Comparison of ENCODE assay signal across 9 cellular contexts in the genomic region with DNA sequence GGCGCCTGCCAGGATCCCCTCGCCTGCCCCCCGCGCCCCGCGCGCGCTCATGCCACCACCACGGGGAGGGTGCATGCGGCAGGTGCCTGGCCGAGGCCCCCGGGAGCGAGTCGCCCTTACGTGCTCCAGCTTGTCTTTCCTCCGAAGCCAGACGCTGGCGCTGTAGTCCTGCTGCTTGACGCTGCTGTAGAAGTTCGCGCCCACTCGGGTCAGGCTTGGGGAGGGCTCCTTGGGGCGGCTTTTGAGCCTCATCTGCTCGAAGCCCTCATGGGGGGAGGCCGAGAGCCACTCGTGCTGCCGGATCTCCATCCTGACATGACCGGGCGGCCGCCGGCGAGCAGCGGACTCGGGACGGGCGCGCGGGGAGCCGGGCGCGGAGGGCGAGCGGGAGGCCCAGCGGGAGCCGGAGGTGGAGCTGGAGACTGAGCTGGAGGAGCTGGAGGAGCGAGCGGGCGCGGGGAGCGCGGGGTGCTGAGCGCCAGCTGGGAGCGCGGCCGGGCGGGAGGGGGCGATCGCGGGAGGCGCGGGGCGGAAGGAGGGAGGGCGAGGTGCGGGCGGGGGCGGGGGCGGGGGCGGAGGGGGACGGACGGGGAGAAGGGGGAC. TPM values are rescaled to one million over a fixed set of nuclear protein-coding genes. Genes with fewer than 3 reads are reported as not detected.
DNase-seq lines count a peak whose midpoint lies in the region; ATAC-seq and TF ChIP-seq lines count a peak whose summit lies in the region.
"Had no signal": no experiment of that assay in that cellular context is flagged by ENCODE, and none has a peak within 500 bp of the region (broad histone marks: within the 10 kb centered on the region; RNA-seq: fewer than 3 reads in every experiment).

No MANE protein-coding gene starts in this region.

- POLR2A ChIA-PET in RWPE1 (lab: Yijun Ruan, JAX; ENCODE audit: low non-redundant PET): no interaction called here

- CTCF ChIA-PET in RWPE1 (lab: Yijun Ruan, JAX): no interaction called here

- H3K4me1 ChIP-seq in heart left ventricle (peaks cover 0 to 24% (median 3%) of the 10 kb centered on the region in 12 donors), esophagus muscularis mucosa (peaks cover 13 to 24% (median 19%) of the 10 kb centered on the region in 4 donors), neuron (ENCODE audit: insufficient read depth, low read length) (peaks cover 11% of the 10 kb centered on the region)

- H3K27ac ChIP-seq in heart left ventricle: no peak overlapping the region
- H3K27ac ChIP-seq in RWPE1: no peak overlapping the region
- no peak overlapping the region for H3K27ac ChIP-seq in esophagus muscularis mucosa (replicated peaks in 1 of 4)

- H2AFZ ChIP-seq in neuron (ENCODE audit: low read depth, low read length): peak overlapping the region; percentile 86

- DNase-seq in heart left ventricle (peak; percentile 11 to 61 (median 26)), cardiac septum (ENCODE audit: low spot score) (no peak), RWPE1 (ENCODE audit: low spot score) (peak; percentile 54), esophagus muscularis mucosa (ENCODE audit: extremely low spot score) (no peak), Kasumi-1 (lab: John Stamatoyannopoulos, UW) (no peak), KG1 (lab: John Stamatoyannopoulos, UW) (no peak)

- H3K4me3 ChIP-seq in heart left ventricle (peak overlapping the region in 11 of 12 donors; percentile 14 to 60 (median 46)), esophagus muscularis mucosa (peak overlapping the region; percentile 42 to 57 (median 50)), neuron (ENCODE audit: low read length) (peak overlapping the region; percentile 57)

- no peaks in the 10 kb centered on the region for H3K9me3 ChIP-seq in heart left ventricle
- no peaks in the 10 kb centered on the region for H3K9me3 ChIP-seq in esophagus muscularis mucosa
- no peaks in the 10 kb centered on the region for H3K9me3 ChIP-seq in neuron (ENCODE audit: low read length)

- peak in 3 of 4 donors; percentile 54 to 75 (median 55) for ATAC-seq in heart left ventricle
- ATAC-seq in GM19452 (IDR thresholded peaks at IDR 0.05; ENCODE audit: unreplicated experiment): no peak

- intact Hi-C loops in heart left ventricle (cut with DNase I): no loop called here
- intact Hi-C loops in cardiac septum (cut with DNase I): no loop called here
- intact Hi-C loops in esophagus muscularis mucosa (cut with DNase I): no loop called here

- H3K27me3 ChIP-seq in heart left ventricle: peaks cover 6 to 56% (median 35%) of the 10 kb centered on the region in 9 donors
- peaks cover 0 to 71% (median 24%) of the 10 kb centered on the region in 4 donors for H3K27me3 ChIP-seq in esophagus muscularis mucosa
- H3K27me3 ChIP-seq in neuron (ENCODE audit: insufficient read depth, low read length): peaks cover 30% of the 10 kb centered on the region

- no peaks in the 10 kb centered on the region for H3K36me3 ChIP-seq in heart left ventricle
- no peaks in the 10 kb centered on the region for H3K36me3 ChIP-seq in esophagus muscularis mucosa
- no peaks in the 10 kb centered on the region for H3K36me3 ChIP-seq in neuron (ENCODE audit: insufficient read depth, low read length)

- TF ChIP-seq CTCF in heart left ventricle (IDR thresholded peaks at IDR 0.05) (peak in 1 of 12 donors; percentile 9), RWPE1 (conservative IDR thresholded peaks at IDR 0.05; ENCODE audit: low read depth) (peak; percentile 22; the same call in 1 of the 2 replicates), esophagus muscularis mucosa (IDR thresholded peaks at IDR 0.05) (no peak)

- TF ChIP-seq EP300 in esophagus muscularis mucosa (IDR thresholded peaks at IDR 0.05): no peak

- no peak for TF ChIP-seq POLR2A in heart left ventricle (IDR thresholded peaks at IDR 0.05)
- no peak for TF ChIP-seq POLR2A in esophagus muscularis mucosa (IDR thresholded peaks at IDR 0.05; ENCODE audit: low read depth)

- 2 to 4% (median 2%) methylated on average over 31 to 67 of the region's 70 CpGs for WGBS in heart left ventricle, 4 donors
- no CpG with 5 or more reads among the region's 70 CpGs for WGBS in esophagus muscularis mucosa

RNA-seq across cellular contexts. Expression of a gene that starts 0.4 kb away (rescaled TPM):
- total RNA-seq in heart left ventricle (under 1 TPM in 7 of 9 donors, not detected in 2; 0.05 to 0.31 (median 0.21) TPM), cardiac septum (0.24 TPM), esophagus muscularis mucosa (1 to 10 TPM in 1 of 4 donors, under 1 TPM in 3; 0.33 to 1.7 (median 0.50) TPM)
- under 1 TPM; 0.08 to 0.96 TPM for polyA plus RNA-seq in heart left ventricle
- total RNA-seq: activated naive CD4-positive, alpha-beta T cell treated with anti-CD3 and anti-CD28 coated beads, Interleukin-2, amount 50 U/mL, for 72 hours had no signal

Comparison
In these comparisons a context has a peak if more than half of its experiments do, and no peak if none do; other contexts are left out.
1. DNase-seq: peak in heart left ventricle (5 of 5) and RWPE1 (single experiment); none in cardiac septum (single experiment), esophagus muscularis mucosa (single experiment), Kasumi-1 (0 of 2) and KG1 (single experiment).
2. Peak in every context shown above with its lines, with median percentiles within 50 percentile points of each other: H3K4me3 ChIP-seq.